Comparison of ENCODE assay signal across 9 cellular contexts in the genomic region with DNA sequence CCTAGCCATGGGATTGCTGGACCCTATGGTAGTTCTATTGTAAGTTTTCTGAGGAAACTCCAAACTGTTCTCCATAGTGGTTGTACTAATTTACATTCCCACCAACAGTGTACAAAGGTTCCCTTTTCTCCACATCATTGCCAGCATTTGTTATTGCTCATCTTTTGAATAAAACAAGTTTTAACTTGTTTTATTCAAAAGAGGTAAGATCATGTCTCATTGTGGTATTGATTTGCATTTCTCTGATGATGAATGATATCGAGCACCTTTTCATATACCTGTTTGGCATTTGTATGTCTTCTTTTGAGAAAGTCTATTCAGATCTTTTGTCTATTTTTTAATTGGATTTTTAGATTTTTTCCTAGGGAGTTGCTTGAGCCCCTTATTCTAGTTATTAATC.
"Had no signal": no experiment of that assay in that cellular context is flagged by ENCODE, and none has a peak within 500 bp of the region (broad histone marks: within the 10 kb centered on the region; RNA-seq: fewer than 3 reads in every experiment).

No MANE protein-coding gene starts in this region.

- H3K27ac Mint-ChIP-seq: HFFc6 had no signal

- ATAC-seq: HCT116, K562 had no signal

- H3K4me3 Mint-ChIP-seq: HFFc6 had no signal

- H3K4me1 ChIP-seq: HAP-1 had no signal

- FAIRE-seq: K562 had no signal

- DNase-seq: GM23248, GOT3, H7, HFFc6, IMR-90 had no signal

- H3K9me3 ChIP-seq: HAP-1 had no signal

- H3K4me3 ChIP-seq: GM23248, HAP-1, K562 had no signal

- H3K9me3 Mint-ChIP-seq: HFFc6 had no signal

- H3K27ac ChIP-seq: GM23248, HL-60 had no signal
